ENCODE assay signal across 32 cellular contexts in genomic region chr2:7063789-7064188, GRCh38.
"Had no signal": no experiment of that assay in that cellular context is flagged by ENCODE, and none has a peak within 500 bp of the region (broad histone marks: within the 10 kb centered on the region; RNA-seq: fewer than 3 reads in every experiment).

No MANE protein-coding gene starts in this region.

- H3K27me3 Mint-ChIP-seq: activated CD4-positive, alpha-beta memory T cell treated with anti-CD3 and anti-CD28 coated beads for 36 hours; activated CD4-positive, alpha-beta T cell treated with anti-CD3 and anti-CD28 coated beads, Interleukin-2, amount 10 ng/mL, durations not matched to agents 24 days and 14 days; activated CD8-positive, alpha-beta memory T cell treated with anti-CD3 and anti-CD28 coated beads, Interleukin-2, amount 10 ng/mL, durations not matched to agents 7 days and 5 days; activated CD8-positive, alpha-beta T cell treated with anti-CD3 and anti-CD28 coated beads for 36 hours; activated naive CD4-positive, alpha-beta T cell treated with anti-CD3 and anti-CD28 coated beads, Interleukin-2, amount 10 ng/mL, durations not matched to agents 7 days and 5 days; activated naive CD4-positive, alpha-beta T cell treated with anti-CD3 and anti-CD28 coated beads, Interleukin-2, amount 50 U/mL, for 24 hours; activated naive CD8-positive, alpha-beta T cell; activated naive CD8-positive, alpha-beta T cell treated with anti-CD3 and anti-CD28 coated beads, Interleukin-2, amount 10 ng/mL, durations not matched to agents 7 days and 5 days; activated naive CD8-positive, alpha-beta T cell treated with anti-CD3 and anti-CD28 coated beads, Interleukin-2, amount 50 U/mL, for 24 hours; activated T-cell treated with anti-CD3 and anti-CD28 coated beads, Interleukin-2, amount 50 U/mL, for 24 hours; brain; T-cell; T-helper 17 cell had no signal

- H3K27ac ChIP-seq: cardiac muscle cell, VCaP had no signal

- H3K4me3 ChIP-seq: ascending aorta, cardiac muscle cell had no signal

- ATAC-seq: activated CD8-positive, alpha-beta memory T cell treated with anti-CD3 and anti-CD28 coated beads, Interleukin-2, amount 10 ng/mL, durations not matched to agents 7 days and 5 days; activated CD8-positive, alpha-beta T cell treated with anti-CD3 and anti-CD28 coated beads for 36 hours; activated naive CD8-positive, alpha-beta T cell treated with anti-CD3 and anti-CD28 coated beads, Interleukin-2, amount 50 U/mL, for 24 hours; T-cell; T-helper 17 cell had no signal

- H3K4me3 Mint-ChIP-seq: activated B cell treated with CpG ODN at 0.5 μM for 24 hours; activated CD4-positive, alpha-beta memory T cell treated with anti-CD3 and anti-CD28 coated beads for 36 hours; activated CD4-positive, alpha-beta T cell treated with anti-CD3 and anti-CD28 coated beads, Interleukin-2, amount 10 ng/mL, durations not matched to agents 24 days and 14 days; activated CD8-positive, alpha-beta memory T cell treated with anti-CD3 and anti-CD28 coated beads, Interleukin-2, amount 10 ng/mL, durations not matched to agents 7 days and 5 days; activated CD8-positive, alpha-beta T cell treated with anti-CD3 and anti-CD28 coated beads for 36 hours; activated naive CD4-positive, alpha-beta T cell treated with anti-CD3 and anti-CD28 coated beads, Interleukin-2, amount 10 ng/mL, durations not matched to agents 7 days and 5 days; activated naive CD4-positive, alpha-beta T cell treated with anti-CD3 and anti-CD28 coated beads, Interleukin-2, amount 50 U/mL, for 24 hours; activated naive CD8-positive, alpha-beta T cell; activated naive CD8-positive, alpha-beta T cell treated with anti-CD3 and anti-CD28 coated beads, Interleukin-2, amount 10 ng/mL, durations not matched to agents 7 days and 5 days; activated naive CD8-positive, alpha-beta T cell treated with anti-CD3 and anti-CD28 coated beads, Interleukin-2, amount 50 U/mL, for 24 hours; activated T-cell treated with anti-CD3 and anti-CD28 coated beads, Interleukin-2, amount 50 U/mL, for 24 hours; brain; T-cell; T-helper 17 cell had no signal

- DNase-seq: activated B cell treated with CpG ODN at 0.5 μM for 24 hours; activated CD4-positive, alpha-beta memory T cell treated with anti-CD3 and anti-CD28 coated beads for 36 hours; activated CD4-positive, alpha-beta T cell treated with anti-CD3 and anti-CD28 coated beads for 4 hours; activated CD4-positive, alpha-beta T cell treated with anti-CD3 and anti-CD28 coated beads, Interleukin-2, amount 10 ng/mL, durations not matched to agents 24 days and 14 days; activated CD4-positive, alpha-beta T cell treated with anti-CD3 and anti-CD28 coated beads, Interleukin-2, amount 50 U/mL, for 1 hour; activated CD4-positive, alpha-beta T cell treated with anti-CD3 and anti-CD28 coated beads, Interleukin-2, amount 50 U/mL, for 4 hours; activated CD4-positive, CD25-positive, alpha-beta regulatory T cell treated with anti-CD3 and anti-CD28 coated beads, Interleukin-2, amount 50 U/mL, for 72 hours; activated CD8-positive, alpha-beta memory T cell treated with anti-CD3 and anti-CD28 coated beads for 24 hours; activated CD8-positive, alpha-beta memory T cell treated with anti-CD3 and anti-CD28 coated beads, Interleukin-2, amount 10 ng/mL, durations not matched to agents 7 days and 5 days; activated CD8-positive, alpha-beta memory T cell treated with anti-CD3 and anti-CD28 coated beads, Interleukin-2, amount 50 U/mL, for 48 hours; activated CD8-positive, alpha-beta T cell treated with anti-CD3 and anti-CD28 coated beads for 36 hours; activated effector memory CD4-positive, alpha-beta T cell treated with Interleukin-2 at 50 U/mL for 16 hours; activated gamma-delta T cell; activated naive CD4-positive, alpha-beta T cell treated with anti-CD3 and anti-CD28 coated beads, Interleukin-2, amount 10 ng/mL, durations not matched to agents 7 days and 5 days; activated naive CD4-positive, alpha-beta T cell treated with Interleukin-2 at 50 U/mL for 16 hours; activated naive CD8-positive, alpha-beta T cell treated with anti-CD3 and anti-CD28 coated beads, Interleukin-2, amount 10 ng/mL, durations not matched to agents 7 days and 5 days; activated naive CD8-positive, alpha-beta T cell treated with anti-CD3 and anti-CD28 coated beads, Interleukin-2, amount 50 U/mL, for 24 hours; activated T-cell treated with anti-CD3 and anti-CD28 coated beads, Interleukin-2, amount 50 U/mL, for 24 hours; activated T-cell treated with anti-CD3 and anti-CD28 coated beads, Interleukin-2, amount 50 U/mL, for 48 hours; amygdala; anterior cingulate cortex; caudate nucleus; T-cell; T-helper 17 cell; T-helper 9 cell had no signal

- H3K9me3 ChIP-seq: ascending aorta had no signal

- H3K27ac Mint-ChIP-seq: activated B cell treated with CpG ODN at 0.5 μM for 24 hours; activated CD4-positive, alpha-beta memory T cell treated with anti-CD3 and anti-CD28 coated beads for 36 hours; activated CD4-positive, alpha-beta T cell treated with anti-CD3 and anti-CD28 coated beads, Interleukin-2, amount 10 ng/mL, durations not matched to agents 24 days and 14 days; activated CD8-positive, alpha-beta memory T cell treated with anti-CD3 and anti-CD28 coated beads, Interleukin-2, amount 10 ng/mL, durations not matched to agents 7 days and 5 days; activated CD8-positive, alpha-beta T cell treated with anti-CD3 and anti-CD28 coated beads for 36 hours; activated naive CD4-positive, alpha-beta T cell treated with anti-CD3 and anti-CD28 coated beads, Interleukin-2, amount 10 ng/mL, durations not matched to agents 7 days and 5 days; activated naive CD4-positive, alpha-beta T cell treated with anti-CD3 and anti-CD28 coated beads, Interleukin-2, amount 50 U/mL, for 24 hours; activated naive CD8-positive, alpha-beta T cell; activated naive CD8-positive, alpha-beta T cell treated with anti-CD3 and anti-CD28 coated beads, Interleukin-2, amount 10 ng/mL, durations not matched to agents 7 days and 5 days; activated naive CD8-positive, alpha-beta T cell treated with anti-CD3 and anti-CD28 coated beads, Interleukin-2, amount 50 U/mL, for 24 hours; activated T-cell treated with anti-CD3 and anti-CD28 coated beads, Interleukin-2, amount 50 U/mL, for 24 hours; activated T-helper 2 cell treated with anti-CD3 and anti-CD28 coated beads, Interferon-gamma antibody, Interleukin-2, Interleukin-4, amounts not matched to agents 10 μg/mL and 5 μg/mL and 100 μg/mL, durations not matched to agents 14 hours and 24 hours and 36 hours; brain; T-helper 17 cell had no signal

- H3K9me3 Mint-ChIP-seq: activated CD4-positive, alpha-beta T cell treated with anti-CD3 and anti-CD28 coated beads, Interleukin-2, amount 10 ng/mL, durations not matched to agents 24 days and 14 days had no signal

- H3K36me3 ChIP-seq: ascending aorta, cardiac muscle cell had no signal

- H3K27me3 ChIP-seq: ascending aorta, cardiac muscle cell had no signal
